In genomic region chr6:42937548-42938427, GRCh38 we compare ENCODE assay signal across 14 cellular contexts. TPM values are rescaled to one million over a fixed set of nuclear protein-coding genes. Genes with fewer than 3 reads are reported as not detected.
DNase-seq lines count a peak whose midpoint lies in the region; ATAC-seq and TF ChIP-seq lines count a peak whose summit lies in the region.
"Had no signal": no experiment of that assay in that cellular context is flagged by ENCODE, and none has a peak within 500 bp of the region (broad histone marks: within the 10 kb centered on the region; RNA-seq: fewer than 3 reads in every experiment).

No MANE protein-coding gene starts in this region.

- POLR2A ChIA-PET in CD8-positive, alpha-beta memory T cell (lab: Charles Lee) = no interaction called here

- peaks cover 3% of the 10 kb centered on the region for H4K20me1 ChIP-seq in osteoblast (ENCODE audit: insufficient read depth, low read length)

- H2AFZ ChIP-seq in osteoblast (ENCODE audit: low read length) = no peak overlapping the region

- TF ChIP-seq CTCF in osteoblast (IDR thresholded peaks at IDR 0.05; ENCODE audit: extremely low read depth, low read depth, low read length) (no peak), foreskin keratinocyte (conservative IDR thresholded peaks at IDR 0.05) (no peak)

- H3K4me1 Mint-ChIP-seq in CD8-positive, alpha-beta memory T cell = peaks cover 26 to 41% (median 37%) of the 10 kb centered on the region in 3 donors
- peaks cover 37% of the 10 kb centered on the region for H3K4me1 Mint-ChIP-seq in central memory CD8-positive, alpha-beta T cell

- no peak for DNase-seq in CD8-positive, alpha-beta memory T cell
- peak; percentile 38 for DNase-seq in RKO (ENCODE audit: low spot score)
- no peak for DNase-seq in central memory CD8-positive, alpha-beta T cell (ENCODE audit: low spot score in 2 of 2)
- DNase-seq in osteoblast (ENCODE audit: insufficient read length, low spot score, missing footprints) = peak; percentile 29
- DNase-seq in foreskin keratinocyte = no peak
- DNase-seq in medulla oblongata (ENCODE audit: extremely low spot score) = no peak
- no peak for DNase-seq in iPS-NIHi7 (ENCODE audit: extremely low spot score)
- DNase-seq: activated gamma-delta T cell, DMS153, left colon, NCI-H1417 treated with DMSO at 0.1 percent for 48 hours, NCI-H2171, SJCRH30 had no signal

- H3K36me3 ChIP-seq in CD8-positive, alpha-beta memory T cell (ENCODE audit: insufficient read depth, low read length) = peaks cover 43% of the 10 kb centered on the region
- H3K36me3 ChIP-seq in osteoblast (ENCODE audit: insufficient read depth, low read length) = peaks cover 25% of the 10 kb centered on the region

- no peaks in the 10 kb centered on the region for H3K9me3 ChIP-seq in CD8-positive, alpha-beta memory T cell (ENCODE audit: low read length)
- H3K9me3 ChIP-seq in osteoblast (ENCODE audit: low read depth, low read length) = no peaks in the 10 kb centered on the region
- H3K9me3 ChIP-seq: ascending aorta, SJCRH30 had no signal

- H3K4me3 Mint-ChIP-seq in CD8-positive, alpha-beta memory T cell = no peak overlapping the region
- peak overlapping the region; percentile 41 for H3K4me3 Mint-ChIP-seq in central memory CD8-positive, alpha-beta T cell

- peaks cover 22% of the 10 kb centered on the region for H3K79me2 ChIP-seq in osteoblast (ENCODE audit: insufficient read depth, low read length)

- H3K27me3 ChIP-seq in CD8-positive, alpha-beta memory T cell (ENCODE audit: insufficient read depth, low read length, poor library complexity, severe bottlenecking) = no peaks in the 10 kb centered on the region
- H3K27me3 ChIP-seq in osteoblast (ENCODE audit: insufficient read depth, low read length) (no peaks in the 10 kb centered on the region), foreskin keratinocyte (no peaks in the 10 kb centered on the region)
- H3K27me3 ChIP-seq: ascending aorta, SJCRH30 had no signal

- no peaks in the 10 kb centered on the region for H3K27me3 Mint-ChIP-seq in CD8-positive, alpha-beta memory T cell
- H3K27me3 Mint-ChIP-seq in central memory CD8-positive, alpha-beta T cell = no peaks in the 10 kb centered on the region

- H3K27ac ChIP-seq in CD8-positive, alpha-beta memory T cell (ENCODE audit: low read depth, low read length) = no peak overlapping the region
- H3K27ac ChIP-seq in osteoblast (ENCODE audit: low read depth, low read length) (no peak overlapping the region), foreskin keratinocyte (no peak overlapping the region)
- H3K27ac ChIP-seq: ascending aorta, SJCRH30 had no signal

- H3K9me3 Mint-ChIP-seq in CD8-positive, alpha-beta memory T cell = no peaks in the 10 kb centered on the region
- H3K9me3 Mint-ChIP-seq in central memory CD8-positive, alpha-beta T cell = no peaks in the 10 kb centered on the region

- H3K36me3 Mint-ChIP-seq in CD8-positive, alpha-beta memory T cell = peaks cover 8 to 88% (median 15%) of the 10 kb centered on the region in 3 donors
- H3K36me3 Mint-ChIP-seq in central memory CD8-positive, alpha-beta T cell (ENCODE audit: insufficient read depth) = peaks cover 55% of the 10 kb centered on the region

- no peak for ATAC-seq in central memory CD8-positive, alpha-beta T cell (replicated peaks; ENCODE audit: extremely low read depth, poor library complexity, severe bottlenecking)
- ATAC-seq in foreskin keratinocyte = no peak
- ATAC-seq: left colon had no signal

- H3K27ac Mint-ChIP-seq in CD8-positive, alpha-beta memory T cell = peak overlapping the region in 6 of 8 donors; percentile 36 to 84 (median 74)
- H3K27ac Mint-ChIP-seq in central memory CD8-positive, alpha-beta T cell (ENCODE audit: low read depth) = peak overlapping the region; percentile 10

- H3K4me3 ChIP-seq in CD8-positive, alpha-beta memory T cell (ENCODE audit: low read length) = no peak overlapping the region
- no peak overlapping the region for H3K4me3 ChIP-seq in osteoblast (ENCODE audit: insufficient read depth, low read length)
- H3K4me3 ChIP-seq: ascending aorta, SJCRH30 had no signal

- CTCF ChIA-PET in CD8-positive, alpha-beta memory T cell (lab: Charles Lee) = interaction anchor here (0.7 kb wide), 1 partner anchor 9 kb away, joined by 3 read pairs; the partner anchor contains the start of gene CNPY3

- peaks cover 10% of the 10 kb centered on the region for H3K4me1 ChIP-seq in CD8-positive, alpha-beta memory T cell (ENCODE audit: insufficient read depth, low read length)
- no peaks in the 10 kb centered on the region for H3K4me1 ChIP-seq in osteoblast (ENCODE audit: insufficient read depth, low read length)
- H3K4me1 ChIP-seq in foreskin keratinocyte = no peaks in the 10 kb centered on the region
- H3K4me1 ChIP-seq: ascending aorta, SJCRH30 had no signal

- no peak overlapping the region for H3K4me2 ChIP-seq in osteoblast (ENCODE audit: insufficient read depth, low read length)

RNA-seq across cellular contexts. Expression of gene CNPY3, which starts 8.5 kb away (rescaled TPM):
- 10 to 100 TPM; 53.1 to 55.8 TPM for total RNA-seq in CD8-positive, alpha-beta memory T cell
- polyA plus RNA-seq in CD8-positive, alpha-beta memory T cell = 122 TPM
- 33.3 TPM in 2 replicates for total RNA-seq in osteoblast
- total RNA-seq in foreskin keratinocyte = 34.5 and 38.7 TPM in 2 replicates
- 49.0 and 49.5 TPM in 2 replicates for polyA plus RNA-seq in foreskin keratinocyte

RNA-seq across cellular contexts. Expression of gene PTCRA, which starts 21.9 kb away (rescaled TPM):
- not detected for total RNA-seq in CD8-positive, alpha-beta memory T cell
- polyA plus RNA-seq in CD8-positive, alpha-beta memory T cell = not detected
- total RNA-seq in osteoblast (not detected in 2 replicates), foreskin keratinocyte (not detected in 2 replicates)
- not detected in 2 replicates for polyA plus RNA-seq in foreskin keratinocyte
- total RNA-seq: ascending aorta, left colon, SJCRH30 had no signal

RNA-seq across cellular contexts. Expression of gene GNMT, which starts 22.8 kb away (rescaled TPM):
- total RNA-seq in CD8-positive, alpha-beta memory T cell = under 1 TPM; 0.39 to 0.51 TPM
- not detected for polyA plus RNA-seq in CD8-positive, alpha-beta memory T cell
- 0.72 and 0.88 TPM in 2 replicates for total RNA-seq in osteoblast
- 0.20 and 0.32 TPM in 2 replicates for total RNA-seq in foreskin keratinocyte
- 0.09 and 0.26 TPM in 2 replicates for polyA plus RNA-seq in foreskin keratinocyte
- total RNA-seq: ascending aorta, SJCRH30 had no signal

RNA-seq across cellular contexts. Expression of gene PEX6, which starts 41.2 kb away (rescaled TPM):
- 10 to 100 TPM; 19.2 to 20.6 TPM for total RNA-seq in CD8-positive, alpha-beta memory T cell
- polyA plus RNA-seq in CD8-positive, alpha-beta memory T cell = 14.6 TPM
- 15.3 and 23.5 TPM in 2 replicates for total RNA-seq in osteoblast
- total RNA-seq in foreskin keratinocyte = 10.3 and 20.5 TPM in 2 replicates
- polyA plus RNA-seq in foreskin keratinocyte = 8.1 and 15.3 TPM in 2 replicates

RNA-seq across cellular contexts. Expression of gene PPP2R5D, which starts 46.6 kb away (rescaled TPM):
- total RNA-seq in CD8-positive, alpha-beta memory T cell = 10 to 100 TPM; 52.2 to 52.4 TPM
- 32.5 TPM for polyA plus RNA-seq in CD8-positive, alpha-beta memory T cell
- total RNA-seq in osteoblast = 30.8 and 36.8 TPM in 2 replicates
- total RNA-seq in foreskin keratinocyte = 42.9 and 44.4 TPM in 2 replicates
- polyA plus RNA-seq in foreskin keratinocyte = 36.4 and 37.7 TPM in 2 replicates

Comparison
In these comparisons a context has a peak if more than half of its experiments do, and no peak if none do; other contexts are left out.
1. DNase-seq: peak in RKO (single experiment) and osteoblast (single experiment); none in CD8-positive, alpha-beta memory T cell (0 of 5), central memory CD8-positive, alpha-beta T cell (0 of 2), foreskin keratinocyte (0 of 2), medulla oblongata (single experiment) and iPS-NIHi7 (single experiment).